In the genomic region with DNA sequence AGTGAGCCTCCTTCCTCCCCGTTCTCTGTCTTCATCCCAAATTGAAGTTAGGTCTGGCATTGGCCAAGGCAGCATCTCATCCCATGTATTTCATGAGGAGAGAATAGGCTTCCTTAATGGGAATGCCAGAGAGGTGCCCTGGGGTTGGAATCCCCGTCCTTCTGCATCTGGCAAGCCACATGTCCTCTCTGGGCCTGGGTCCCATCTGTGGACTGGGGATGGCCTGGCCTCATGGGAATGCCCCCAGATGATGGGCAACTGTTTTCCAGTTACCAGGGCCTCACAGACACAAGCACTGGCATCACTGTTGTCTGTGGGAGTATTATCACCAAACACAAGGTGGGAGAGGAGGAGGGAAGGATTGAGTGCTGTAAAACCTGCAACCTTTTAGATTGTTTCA, we compare ENCODE assay signal across 16 cellular contexts.
DNase-seq lines count a peak whose midpoint lies in the region; ATAC-seq and TF ChIP-seq lines count a peak whose summit lies in the region.
"Had no signal": no experiment of that assay in that cellular context is flagged by ENCODE, and none has a peak within 500 bp of the region (broad histone marks: within the 10 kb centered on the region; RNA-seq: fewer than 3 reads in every experiment).

No MANE protein-coding gene starts in this region.

- H3K27me3 Mint-ChIP-seq in activated T-helper 2 cell treated with anti-CD3 and anti-CD28 coated beads, Interferon-gamma antibody, Interleukin-2, Interleukin-4, amounts not matched to agents 10 μg/mL and 5 μg/mL and 100 μg/mL, durations not matched to agents 14 hours and 24 hours and 36 hours (ENCODE audit: low read depth): peaks cover 16% of the 10 kb centered on the region
- no peaks in the 10 kb centered on the region for H3K27me3 Mint-ChIP-seq in type B pancreatic cell

- TF ChIP-seq CTCF in SK-N-SH (IDR thresholded peaks at IDR 0.05): no peak
- TF ChIP-seq CTCF in type B pancreatic cell (conservative IDR thresholded peaks at IDR 0.05): no peak
- TF ChIP-seq CTCF in esophagus squamous epithelium (IDR thresholded peaks at IDR 0.05): no peak

- no peak overlapping the region for H3K18ac ChIP-seq in mesenchymal stem cell (ENCODE audit: low read depth in 1 of 2, low read length in 2 of 2)

- no peak for TF ChIP-seq POLR2A in esophagus squamous epithelium (IDR thresholded peaks at IDR 0.05)

- H3K36me3 ChIP-seq in SK-N-SH (replicated peaks in 1 of 2; ENCODE audit: control insufficient read depth in 1 of 2, insufficient read depth in 2 of 2, low read length in 1 of 2): no peaks in the 10 kb centered on the region
- H3K36me3 ChIP-seq in mesenchymal stem cell (ENCODE audit: control insufficient read depth in 1 of 2, insufficient read depth in 2 of 2, low read depth in 1 of 2, low read length in 2 of 2): no peaks in the 10 kb centered on the region
- no peaks in the 10 kb centered on the region for H3K36me3 ChIP-seq in esophagus squamous epithelium

- H3K4me1 ChIP-seq in SK-N-SH (ENCODE audit: control insufficient read depth in 1 of 2, insufficient read depth in 2 of 2, low read depth in 1 of 2, low read length in 1 of 2): peaks cover 15 to 52% of the 10 kb centered on the region in 2 experiments
- H3K4me1 ChIP-seq in mesenchymal stem cell (ENCODE audit: control insufficient read depth, insufficient read depth, low read depth, low read length): no peaks in the 10 kb centered on the region
- peaks cover 0 to 24% (median 19%) of the 10 kb centered on the region in 3 donors for H3K4me1 ChIP-seq in esophagus squamous epithelium

- no peak overlapping the region for H3K27ac Mint-ChIP-seq in activated T-helper 2 cell treated with anti-CD3 and anti-CD28 coated beads, Interferon-gamma antibody, Interleukin-2, Interleukin-4, amounts not matched to agents 10 μg/mL and 5 μg/mL and 100 μg/mL, durations not matched to agents 14 hours and 24 hours and 36 hours
- H3K27ac Mint-ChIP-seq in type B pancreatic cell: peak overlapping the region; percentile 73
- H3K27ac Mint-ChIP-seq: CD8-positive, alpha-beta T cell had no signal

- no peak overlapping the region for H3K4me3 ChIP-seq in SK-N-SH (ENCODE audit: low read depth in 2 of 2, low read length in 1 of 2)
- no peak overlapping the region for H3K4me3 ChIP-seq in mesenchymal stem cell (ENCODE audit: insufficient read depth in 1 of 2, low read depth in 1 of 2, low read length in 2 of 2)
- no peak overlapping the region for H3K4me3 ChIP-seq in esophagus squamous epithelium
- H3K4me3 ChIP-seq: A549 had no signal

- H3K9ac ChIP-seq in SK-N-SH: no peak overlapping the region
- no peak overlapping the region for H3K9ac ChIP-seq in mesenchymal stem cell (ENCODE audit: low read length)

- no peaks in the 10 kb centered on the region for H4K20me1 ChIP-seq in SK-N-SH (ENCODE audit: insufficient read depth)

- DNase-seq in SK-N-SH (peak; percentile 78), mesenchymal stem cell (no peak), type B pancreatic cell (ENCODE audit: extremely low spot score, unreplicated experiment) (no peak), esophagus squamous epithelium (lab: John Stamatoyannopoulos, UW) (no peak)
- DNase-seq in activated T-helper 2 cell treated with anti-CD3 and anti-CD28 coated beads, Interferon-gamma antibody, Interleukin-2, Interleukin-4, amounts not matched to agents 10 μg/mL and 5 μg/mL and 100 μg/mL, durations not matched to agents 14 hours and 24 hours and 36 hours (ENCODE audit: low spot score): no peak
- no peak for DNase-seq in activated CD4-positive, CD25-positive, alpha-beta regulatory T cell (lab: John Stamatoyannopoulos, UW)
- DNase-seq: CD8-positive, alpha-beta T cell; COR-L47; DMS153; DMS79 treated with DMSO at 0.1 percent for 48 hours; EL; IMR-90 had no signal

- no peaks in the 10 kb centered on the region for H3K9me2 ChIP-seq in SK-N-SH

- peak in 1 of 2 experiments; percentile 59; a peak in 1 of 4 replicates for TF ChIP-seq EP300 in SK-N-SH (IDR thresholded peaks at IDR 0.05; ENCODE audit: borderline replicate concordance in 1 of 2, low read depth in 1 of 2, low read length in 1 of 2)

- H4K91ac ChIP-seq in mesenchymal stem cell (ENCODE audit: low read length): no peak overlapping the region

- H3K27me3 ChIP-seq in SK-N-SH (ENCODE audit: insufficient read depth) (no peaks in the 10 kb centered on the region), mesenchymal stem cell (ENCODE audit: control insufficient read depth in 1 of 2, insufficient read depth in 1 of 2, low read length in 2 of 2) (peaks cover 15 to 36% of the 10 kb centered on the region in 2 experiments), esophagus squamous epithelium (no peaks in the 10 kb centered on the region)

- no peak overlapping the region for H2BK120ac ChIP-seq in mesenchymal stem cell (ENCODE audit: low read depth, low read length)

- peaks cover 29% of the 10 kb centered on the region for H3K4me1 Mint-ChIP-seq in activated T-helper 2 cell treated with anti-CD3 and anti-CD28 coated beads, Interferon-gamma antibody, Interleukin-2, Interleukin-4, amounts not matched to agents 10 μg/mL and 5 μg/mL and 100 μg/mL, durations not matched to agents 14 hours and 24 hours and 36 hours (ENCODE audit: low read depth)
- peaks cover 36% of the 10 kb centered on the region for H3K4me1 Mint-ChIP-seq in type B pancreatic cell (ENCODE audit: unreplicated experiment)

- no peak overlapping the region for H3K14ac ChIP-seq in mesenchymal stem cell (ENCODE audit: low read length in 2 of 2)

- H4K8ac ChIP-seq in mesenchymal stem cell (ENCODE audit: low read length): peak overlapping the region; percentile 31

- H2BK12ac ChIP-seq in mesenchymal stem cell (ENCODE audit: low read length in 2 of 2): no peak overlapping the region

- H3K36me3 Mint-ChIP-seq in activated T-helper 2 cell treated with anti-CD3 and anti-CD28 coated beads, Interferon-gamma antibody, Interleukin-2, Interleukin-4, amounts not matched to agents 10 μg/mL and 5 μg/mL and 100 μg/mL, durations not matched to agents 14 hours and 24 hours and 36 hours (ENCODE audit: low read depth): no peaks in the 10 kb centered on the region
- no peaks in the 10 kb centered on the region for H3K36me3 Mint-ChIP-seq in type B pancreatic cell
- H3K36me3 Mint-ChIP-seq: CD14-positive monocyte; CD8-positive, alpha-beta T cell had no signal

- TF ChIP-seq RAD21 in SK-N-SH (IDR thresholded peaks at IDR 0.05; ENCODE audit: low read length): no peak

- CTCF ChIA-PET in SK-N-SH (lab: Yijun Ruan, JAX): interaction anchor here (1.1 to 2.5 kb wide), 7 partner anchors 33 to 486 kb away, joined by 3 to 9 read pairs (median 5); no protein-coding TSS in a partner anchor

- peak overlapping the region; percentile 17; the same call in 1 of the 2 replicates for H3K4me2 ChIP-seq in SK-N-SH
- H3K4me2 ChIP-seq in mesenchymal stem cell (ENCODE audit: low read length, poor library complexity, severe bottlenecking): no peak overlapping the region
- H3K4me2 ChIP-seq: A549 had no signal

- ATAC-seq in HG03571 (IDR thresholded peaks at IDR 0.05; ENCODE audit: unreplicated experiment): no peak
- ATAC-seq: A549; CD8-positive, alpha-beta T cell; HCT116 had no signal

- H2BK15ac ChIP-seq in mesenchymal stem cell (ENCODE audit: low read depth, poor library complexity, severe bottlenecking): no peak overlapping the region

- H3K9me3 ChIP-seq in SK-N-SH: no peaks in the 10 kb centered on the region
- H3K9me3 ChIP-seq in mesenchymal stem cell (ENCODE audit: control insufficient read depth, low read length): no peaks in the 10 kb centered on the region
- no peaks in the 10 kb centered on the region for H3K9me3 ChIP-seq in esophagus squamous epithelium
- H3K9me3 ChIP-seq: A549 had no signal

- 45% methylated on average over 2 of the region's 2 CpGs for WGBS in SK-N-SH (ENCODE audit: low lambda C conversion rate)
- WGBS in mesenchymal stem cell: 88% methylated on average over 2 of the region's 2 CpGs
- WGBS in esophagus squamous epithelium, 2 donors: 60 to 95% methylated on average over 1 to 2 of the region's 2 CpGs

- no peak overlapping the region for H2AK5ac ChIP-seq in mesenchymal stem cell (ENCODE audit: low read length, severe bottlenecking)

- peak overlapping the region; percentile 4 for H3K4me3 Mint-ChIP-seq in activated T-helper 2 cell treated with anti-CD3 and anti-CD28 coated beads, Interferon-gamma antibody, Interleukin-2, Interleukin-4, amounts not matched to agents 10 μg/mL and 5 μg/mL and 100 μg/mL, durations not matched to agents 14 hours and 24 hours and 36 hours (ENCODE audit: low read depth)
- no peak overlapping the region for H3K4me3 Mint-ChIP-seq in type B pancreatic cell
- H3K4me3 Mint-ChIP-seq: CD14-positive monocyte; CD8-positive, alpha-beta T cell had no signal

- POLR2A ChIA-PET in SK-N-SH (lab: Yijun Ruan, JAX): no interaction called here

- no peaks in the 10 kb centered on the region for H3K79me1 ChIP-seq in mesenchymal stem cell (replicated peaks; ENCODE audit: low read length, poor library complexity, severe bottlenecking)

- H3K4ac ChIP-seq in mesenchymal stem cell (ENCODE audit: low read depth in 1 of 2, low read length in 2 of 2): no peak overlapping the region

- no peaks in the 10 kb centered on the region for H3K79me2 ChIP-seq in SK-N-SH (ENCODE audit: insufficient read depth)

- no peak overlapping the region for H2AFZ ChIP-seq in SK-N-SH (ENCODE audit: low read depth)
- no peak overlapping the region for H2AFZ ChIP-seq in mesenchymal stem cell (ENCODE audit: low read depth, low read length)

- H3F3A ChIP-seq in SK-N-SH (replicated peaks; ENCODE audit: insufficient read depth): peaks cover 19% of the 10 kb centered on the region

- no peak overlapping the region for H3K23ac ChIP-seq in mesenchymal stem cell (ENCODE audit: low read length in 2 of 2)

- H2BK5ac ChIP-seq in mesenchymal stem cell (ENCODE audit: low read depth, low read length, poor library complexity, severe bottlenecking): no peak overlapping the region

- H3K27ac ChIP-seq in SK-N-SH (ENCODE audit: low read depth in 2 of 2, low read length in 1 of 2) (peak overlapping the region; percentile 53 to 79), mesenchymal stem cell (ENCODE audit: low read length, poor library complexity, severe bottlenecking) (no peak overlapping the region), esophagus squamous epithelium (no peak overlapping the region)
- H3K27ac ChIP-seq: A549 had no signal

- intact Hi-C loops in activated T-helper 2 cell treated with anti-CD3 and anti-CD28 coated beads, Interferon-gamma antibody, Interleukin-2, Interleukin-4, amounts not matched to agents 10 μg/mL and 5 μg/mL and 100 μg/mL, durations not matched to agents 14 hours and 24 hours and 36 hours (cut with micrococcal nuclease): no loop called here
- intact Hi-C loops in esophagus squamous epithelium (cut with DNase I): no loop called here

- H3K9me3 Mint-ChIP-seq in activated T-helper 2 cell treated with anti-CD3 and anti-CD28 coated beads, Interferon-gamma antibody, Interleukin-2, Interleukin-4, amounts not matched to agents 10 μg/mL and 5 μg/mL and 100 μg/mL, durations not matched to agents 14 hours and 24 hours and 36 hours: no peaks in the 10 kb centered on the region
- H3K9me3 Mint-ChIP-seq in type B pancreatic cell: no peaks in the 10 kb centered on the region
- H3K9me3 Mint-ChIP-seq: CD8-positive, alpha-beta T cell had no signal

TF ChIP-seq in SK-N-SH, 30 proteins besides CTCF, POLR2A, EP300 and RAD21 (continues in another document):
- TF ChIP-seq RXRA (IDR thresholded peaks at IDR 0.05; ENCODE audit: borderline replicate concordance, low read depth) (no peak), NFIC (IDR thresholded peaks at IDR 0.05; ENCODE audit: borderline replicate concordance) (no peak), RFX5 (IDR thresholded peaks at IDR 0.05; ENCODE audit: low read length) (no peak)

Comparison
In these comparisons a context has a peak if more than half of its experiments do, and no peak if none do; other contexts are left out.
1. H3K27ac ChIP-seq: peak in SK-N-SH (2 of 2); none in mesenchymal stem cell (single experiment) and esophagus squamous epithelium (0 of 4).